ENCODE assay signal across 7 cellular contexts in genomic region chr5:132295505-132296411, GRCh38. TPM values are rescaled to one million over a fixed set of nuclear protein-coding genes. Genes with fewer than 3 reads are reported as not detected.
DNase-seq lines count a peak whose midpoint lies in the region; ATAC-seq and TF ChIP-seq lines count a peak whose summit lies in the region.

No MANE protein-coding gene starts in this region.

- H3K9me3 Mint-ChIP-seq in WTC11: no peaks in the 10 kb centered on the region

- H3K36me3 Mint-ChIP-seq in WTC11: no peaks in the 10 kb centered on the region

- H3K36me3 ChIP-seq in H7 (replicated peaks; ENCODE audit: control insufficient read depth, insufficient read depth, low read length): no peaks in the 10 kb centered on the region
- no peaks in the 10 kb centered on the region for H3K36me3 ChIP-seq in skeletal muscle satellite cell (ENCODE audit: insufficient read depth, low read length)

- H3K4me1 Mint-ChIP-seq in WTC11: peaks cover 13% of the 10 kb centered on the region

- CTCF ChIA-PET in WTC11 (lab: Charles Lee): interaction anchor here (1.0 to 1.4 kb wide), 3 partner anchors 57 to 230 kb away, joined by 3 to 4 read pairs (median 4); partner anchors contain the start of gene P4HA2

- no peak overlapping the region for H3K27ac Mint-ChIP-seq in WTC11

- H3K4me3 ChIP-seq in H7 (ENCODE audit: insufficient read depth, low read depth, low read length): no peak overlapping the region
- H3K4me3 ChIP-seq in fibroblast of mammary gland (ENCODE audit: control insufficient read depth, low read depth, low read length): peak overlapping the region; percentile 70
- peak overlapping the region; percentile 97 for H3K4me3 ChIP-seq in skeletal muscle satellite cell (ENCODE audit: low read length)

- peaks cover 34% of the 10 kb centered on the region for H3K27me3 Mint-ChIP-seq in WTC11 (ENCODE audit: low read depth)

- ATAC-seq in WTC11 (no peak), HG02852 (IDR thresholded peaks at IDR 0.05; ENCODE audit: unreplicated experiment) (no peak)

- peak overlapping the region; percentile 92 for H3K9ac ChIP-seq in skeletal muscle satellite cell (ENCODE audit: low read depth, low read length)

- TF ChIP-seq CTCF in WTC11 (IDR thresholded peaks at IDR 0.05) (no peak), fibroblast of mammary gland (conservative IDR thresholded peaks at IDR 0.05; ENCODE audit: control insufficient read depth, insufficient read depth, low read depth, low read length) (no peak)

- POLR2A ChIA-PET in WTC11 (lab: Charles Lee): no interaction called here

- H3K9me3 ChIP-seq in skeletal muscle satellite cell (replicated peaks; ENCODE audit: low read length): no peaks in the 10 kb centered on the region

- DNase-seq in H7: peak; percentile 37
- no peak for DNase-seq in WTC11 (ENCODE audit: low spot score)
- no peak for DNase-seq in fibroblast of mammary gland (ENCODE audit: low read depth)
- no peak for DNase-seq in stimulated activated naive CD4-positive, alpha-beta T cell (lab: John Stamatoyannopoulos, UW)
- no peak for DNase-seq in 8988T

- peak overlapping the region; percentile 83 for H3K4me3 Mint-ChIP-seq in WTC11

- H3K4me1 ChIP-seq in skeletal muscle satellite cell (ENCODE audit: control insufficient read depth, insufficient read depth, low read length): peaks cover 26% of the 10 kb centered on the region

- peak overlapping the region; percentile 100 for H3K4me2 ChIP-seq in skeletal muscle satellite cell (ENCODE audit: low read length)

- peaks cover 15% of the 10 kb centered on the region for H3K27me3 ChIP-seq in H7 (ENCODE audit: control insufficient read depth, insufficient read depth, low read length)
- H3K27me3 ChIP-seq in skeletal muscle satellite cell (ENCODE audit: control insufficient read depth, insufficient read depth, low read length): no peaks in the 10 kb centered on the region

TF ChIP-seq in WTC11, 78 proteins besides CTCF, POLR2A, EP300 and RAD21:
- no peak for TF ChIP-seq ZNF121 (CRISPR knock-in tag; IDR thresholded peaks at IDR 0.05)

RNA-seq across cellular contexts. Expression of gene SLC22A4, which starts 1.6 kb away (rescaled TPM):
- total RNA-seq in H7 (2014; rRNA removed; shearing (Covaris generic)): 0.17 and 0.81 TPM in 2 replicates
- total RNA-seq in WTC11 (2021): 0.34 to 0.50 TPM (median 0.35 TPM) in 3 replicates
- 5.7 and 7.4 TPM in 2 replicates for total RNA-seq in skeletal muscle satellite cell (2012; rRNA removed)

RNA-seq across cellular contexts. Expression of gene PDLIM4, which starts 38.3 kb away (rescaled TPM):
- total RNA-seq in H7 (2014; rRNA removed; shearing (Covaris generic)): 4.7 and 11.2 TPM in 2 replicates
- total RNA-seq in WTC11 (2021): 10.6 to 15.2 TPM (median 11.4 TPM) in 3 replicates
- 90.4 and 97.1 TPM in 2 replicates for total RNA-seq in skeletal muscle satellite cell (2012; rRNA removed)
